ENCODE assay signal across 17 cellular contexts in the genomic region with DNA sequence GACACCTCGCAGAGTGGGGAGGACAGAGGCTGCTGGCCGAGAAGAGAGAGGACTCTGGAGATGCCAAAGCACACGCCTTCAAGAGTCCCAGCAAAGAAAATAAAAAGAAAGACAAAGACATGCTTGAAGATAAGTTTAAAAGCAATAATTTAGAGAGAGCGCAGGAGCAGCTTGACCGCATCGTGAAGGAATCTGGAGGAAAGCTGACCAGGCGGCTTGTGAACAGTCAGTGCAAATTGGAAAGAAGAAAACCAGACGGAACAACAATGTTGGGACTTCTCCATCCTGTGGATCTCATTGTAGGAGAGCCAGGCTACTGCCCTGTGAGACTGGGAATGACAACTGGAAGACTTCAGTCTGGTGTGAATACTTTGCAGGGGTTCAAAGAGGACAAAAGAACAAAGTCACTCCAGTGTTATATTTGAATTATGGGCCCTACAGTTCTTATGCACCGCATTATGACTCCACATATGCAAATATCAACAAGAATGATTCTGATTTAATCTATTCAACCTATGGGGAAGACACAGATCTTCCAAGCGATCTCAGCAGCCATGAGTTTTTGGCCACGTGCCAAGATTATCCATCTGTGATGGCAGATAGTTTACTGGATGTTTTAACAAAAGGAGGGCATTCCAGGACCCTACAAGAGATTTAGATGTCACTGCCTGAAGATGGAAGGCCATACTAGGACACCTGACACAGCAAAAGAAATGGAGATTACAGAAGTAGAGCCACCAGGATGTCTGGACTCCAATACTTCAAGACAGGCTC.
"Had no signal": no experiment of that assay in that cellular context is flagged by ENCODE, and none has a peak within 500 bp of the region (broad histone marks: within the 10 kb centered on the region; RNA-seq: fewer than 3 reads in every experiment).

No MANE protein-coding gene starts in this region.

- H3K4me3 ChIP-seq: colonic mucosa, heart left ventricle, mucosa of descending colon, thoracic aorta had no signal

- H3K27me3 ChIP-seq: colonic mucosa, heart left ventricle had no signal

- DNase-seq: activated CD4-positive, alpha-beta T cell treated with anti-CD3 and anti-CD28 coated beads for 4 hours; activated CD8-positive, alpha-beta memory T cell treated with anti-CD3 and anti-CD28 coated beads, Interleukin-2, amount 50 U/mL, for 48 hours; activated CD8-positive, alpha-beta T cell treated with anti-CD3 and anti-CD28 coated beads, Interleukin-2, amount 10 ng/mL, durations not matched to agents 7 days and 5 days; activated naive CD4-positive, alpha-beta T cell treated with anti-CD3 and anti-CD28 coated beads for 36 hours; colonic mucosa; heart left ventricle; mucosa of descending colon; stimulated activated CD4-positive, alpha-beta T cell treated with anti-CD3 and anti-CD28 coated beads, Interleukin-15, amount 100 ng/mL, for 24 hours; stimulated activated CD4-positive, alpha-beta T cell treated with anti-CD3 and anti-CD28 coated beads, Interleukin-4, amount 100 ng/mL, for 24 hours; stimulated activated naive CD8-positive, alpha-beta T cell treated with anti-CD3 and anti-CD28 coated beads, Interleukin-15, amount 100 ng/mL, for 72 hours; T1000 had no signal

- ATAC-seq: activated CD8-positive, alpha-beta T cell treated with anti-CD3 and anti-CD28 coated beads, Interleukin-2, amount 10 ng/mL, durations not matched to agents 7 days and 5 days; activated T-helper 17 cell treated with anti-CD3 and anti-CD28 coated beads, Interleukin-2, amount 50 U/mL, for 72 hours; heart left ventricle; mucosa of descending colon; stimulated activated naive CD8-positive, alpha-beta T cell treated with anti-CD3 and anti-CD28 coated beads, Interleukin-15, amount 100 ng/mL, for 72 hours had no signal

- H3K36me3 ChIP-seq: colonic mucosa, thoracic aorta had no signal

- FAIRE-seq: endothelial cell of umbilical vein, frontal cortex, islet of Langerhans had no signal

- H3K27ac Mint-ChIP-seq: activated CD8-positive, alpha-beta T cell treated with anti-CD3 and anti-CD28 coated beads, Interleukin-2, amount 10 ng/mL, durations not matched to agents 7 days and 5 days; activated naive CD4-positive, alpha-beta T cell treated with anti-CD3 and anti-CD28 coated beads for 36 hours; activated T-helper 17 cell treated with anti-CD3 and anti-CD28 coated beads, Interleukin-2, amount 50 U/mL, for 72 hours; stimulated activated naive CD8-positive, alpha-beta T cell treated with anti-CD3 and anti-CD28 coated beads, Interleukin-15, amount 100 ng/mL, for 72 hours had no signal

- H3K9me3 ChIP-seq: colonic mucosa had no signal

- H3K27me3 Mint-ChIP-seq: activated T-helper 17 cell treated with anti-CD3 and anti-CD28 coated beads, Interleukin-2, amount 50 U/mL, for 72 hours; stimulated activated naive CD8-positive, alpha-beta T cell treated with anti-CD3 and anti-CD28 coated beads, Interleukin-15, amount 100 ng/mL, for 72 hours had no signal

- H3K4me1 ChIP-seq: colonic mucosa had no signal

- H3K4me3 Mint-ChIP-seq: activated CD8-positive, alpha-beta T cell treated with anti-CD3 and anti-CD28 coated beads, Interleukin-2, amount 10 ng/mL, durations not matched to agents 7 days and 5 days; activated naive CD4-positive, alpha-beta T cell treated with anti-CD3 and anti-CD28 coated beads for 36 hours; activated T-helper 17 cell treated with anti-CD3 and anti-CD28 coated beads, Interleukin-2, amount 50 U/mL, for 72 hours; stimulated activated naive CD8-positive, alpha-beta T cell treated with anti-CD3 and anti-CD28 coated beads, Interleukin-15, amount 100 ng/mL, for 72 hours had no signal

- H3K27ac ChIP-seq: colonic mucosa, thoracic aorta, VCaP had no signal
